ENCODE assay signal across 23 cellular contexts in the genomic region with DNA sequence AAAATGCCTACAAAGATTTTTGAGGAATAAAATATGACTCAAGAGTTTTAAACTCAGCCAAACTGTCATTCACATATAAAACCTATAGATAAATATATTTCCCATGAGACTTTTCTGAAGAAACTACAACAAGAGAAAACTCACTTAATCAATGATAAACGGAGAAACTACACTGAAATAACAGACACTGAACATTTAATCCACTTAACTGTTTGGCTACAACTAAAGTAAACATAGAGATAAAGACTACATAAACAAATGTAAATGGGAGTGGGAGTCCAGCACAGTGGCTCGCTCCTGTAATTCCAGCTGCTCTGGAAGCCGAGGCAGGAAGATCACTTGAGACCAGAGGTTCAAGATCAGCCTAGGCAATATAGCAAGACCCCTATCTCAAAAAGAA.
"Had no signal": no experiment of that assay in that cellular context is flagged by ENCODE, and none has a peak within 500 bp of the region (broad histone marks: within the 10 kb centered on the region; RNA-seq: fewer than 3 reads in every experiment).

No MANE protein-coding gene starts in this region.

- H3K27ac Mint-ChIP-seq: T-cell had no signal

- DNase-seq: KBM-7; MV-4-11; NCI-H1048; NCI-H1105; NCI-H1417 treated with DMSO at 0.1 percent for 48 hours; NCI-H146; NCI-H1694 treated with DMSO at 0.1 percent for 48 hours; NCI-H1930; NCI-H2081; NCI-H2107; NCI-H2227 treated with DMSO at 0.1 percent for 48 hours; NCI-H446; NCI-H510A; NCI-H524 treated with DMSO at 0.1 percent for 48 hours; NCI-H69; NK-92 treated with Interleukin-12 subunit alpha and Interleukin-12 subunit beta, amount 100 ng/mL, for 24 hours; PC-3; SHP77; SK-N-SH; SW 1271; T-cell had no signal

- H3K9me3 ChIP-seq: SK-N-SH had no signal

- H3K4me3 Mint-ChIP-seq: T-cell had no signal

- H3K36me3 Mint-ChIP-seq: T-cell had no signal

- H3K27ac ChIP-seq: HL-60, RWPE1 had no signal

- H3K9me3 Mint-ChIP-seq: T-cell had no signal

- H3K4me1 Mint-ChIP-seq: T-cell had no signal
